ENCODE assay signal across 8 cellular contexts in the genomic region with DNA sequence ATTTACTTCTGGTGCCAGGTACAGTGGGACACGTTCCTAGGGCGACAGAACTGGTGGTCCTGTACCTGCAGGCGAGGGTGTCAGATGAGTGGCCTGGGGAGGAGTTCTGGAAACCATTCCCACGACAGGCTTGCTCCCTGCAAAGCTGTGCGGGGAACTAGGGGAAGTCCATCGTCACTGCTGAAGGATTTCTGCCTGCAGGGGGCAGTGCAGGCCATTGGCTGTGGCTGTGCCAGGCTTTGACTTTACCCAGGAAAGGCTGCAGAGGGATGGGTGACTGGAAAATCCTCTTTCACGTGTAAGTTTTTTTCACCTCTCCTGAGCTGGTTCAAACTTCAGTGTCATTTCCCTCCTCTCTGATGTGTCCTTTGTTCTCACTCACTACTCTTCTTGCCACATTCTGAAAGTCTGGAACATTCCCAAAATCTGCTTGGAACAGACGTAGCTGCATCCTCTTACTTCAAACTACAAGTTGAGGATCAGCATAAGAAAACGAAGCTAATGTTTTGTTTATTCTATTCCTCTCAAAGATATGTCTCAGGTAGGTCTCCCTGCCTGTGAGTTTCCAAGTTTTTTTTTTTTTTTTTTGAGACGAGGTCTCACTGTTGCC.
DNase-seq lines count a peak whose midpoint lies in the region; ATAC-seq and TF ChIP-seq lines count a peak whose summit lies in the region.

No MANE protein-coding gene starts in this region.

- no peaks in the 10 kb centered on the region for H3K9me3 Mint-ChIP-seq in naive thymus-derived CD8-positive, alpha-beta T cell

- no peak overlapping the region for H3K4me3 Mint-ChIP-seq in naive thymus-derived CD8-positive, alpha-beta T cell

- H3K36me3 Mint-ChIP-seq in naive thymus-derived CD8-positive, alpha-beta T cell: no peaks in the 10 kb centered on the region

- intact Hi-C loops in esophagus muscularis mucosa (cut with DNase I): loop anchor here (5.0 kb wide), 1 partner anchor 258 kb away; no protein-coding TSS in a partner anchor

- H3K27me3 ChIP-seq in esophagus muscularis mucosa (peaks cover 0 to 11% (median 0%) of the 10 kb centered on the region in 4 donors), suprapubic skin (no peaks in the 10 kb centered on the region)

- TF ChIP-seq CTCF in AG09309 (IDR thresholded peaks at IDR 0.05; ENCODE audit: control insufficient read depth, insufficient read depth, low read depth, low read length, missing control alignments): peak; percentile 84
- peak; percentile 38 to 89 (median 73) for TF ChIP-seq CTCF in esophagus muscularis mucosa (IDR thresholded peaks at IDR 0.05)
- TF ChIP-seq CTCF in suprapubic skin (IDR thresholded peaks at IDR 0.05): peak; percentile 25 to 83

- H3K9me3 ChIP-seq in esophagus muscularis mucosa: no peaks in the 10 kb centered on the region
- H3K9me3 ChIP-seq in suprapubic skin: no peaks in the 10 kb centered on the region

- 34% methylated on average over 10 of the region's 10 CpGs for WGBS in esophagus muscularis mucosa
- WGBS in suprapubic skin: 18% methylated on average over 10 of the region's 10 CpGs

- ATAC-seq in GM18505 (IDR thresholded peaks at IDR 0.05; ENCODE audit: unreplicated experiment) (peak; percentile 73), HG03108 (IDR thresholded peaks at IDR 0.05; ENCODE audit: unreplicated experiment) (peak; percentile 74)
- no peak for ATAC-seq in naive thymus-derived CD8-positive, alpha-beta T cell

- H3K4me1 Mint-ChIP-seq in naive thymus-derived CD8-positive, alpha-beta T cell: peaks cover 3 to 17% (median 5%) of the 10 kb centered on the region in 4 donors

- DNase-seq in AG09309 (ENCODE audit: low read depth): no peak
- peak; percentile 0 for DNase-seq in NCI-H524 treated with DMSO at 0.1 percent for 48 hours (lab: John Stamatoyannopoulos, UW)
- DNase-seq in activated CD8-positive, alpha-beta memory T cell treated with anti-CD3 and anti-CD28 coated beads for 24 hours: peak; percentile 75
- no peak for DNase-seq in esophagus muscularis mucosa (ENCODE audit: extremely low spot score)
- DNase-seq in naive thymus-derived CD8-positive, alpha-beta T cell: peak in 8 of 10 donors; percentile 8 to 64 (median 18)
- DNase-seq in suprapubic skin (ENCODE audit: low spot score in 2 of 2): peak; percentile 77 to 85

- TF ChIP-seq POLR2A in GM18505 (IDR thresholded peaks at IDR 0.05; ENCODE audit: borderline replicate concordance, extremely low read depth, insufficient read depth, insufficient read length) (no peak), esophagus muscularis mucosa (IDR thresholded peaks at IDR 0.05; ENCODE audit: low read depth) (no peak), suprapubic skin (IDR thresholded peaks at IDR 0.05) (no peak)

- POLR2A ChIA-PET in naive thymus-derived CD8-positive, alpha-beta T cell (lab: Charles Lee): no interaction called here

- no peak for TF ChIP-seq EP300 in esophagus muscularis mucosa (IDR thresholded peaks at IDR 0.05)
- TF ChIP-seq EP300 in suprapubic skin (IDR thresholded peaks at IDR 0.05): no peak

- H3K4me1 ChIP-seq in esophagus muscularis mucosa (peaks cover 3 to 13% (median 7%) of the 10 kb centered on the region in 4 donors), suprapubic skin (peaks cover 17% of the 10 kb centered on the region)

- H3K36me3 ChIP-seq in esophagus muscularis mucosa (no peaks in the 10 kb centered on the region), suprapubic skin (no peaks in the 10 kb centered on the region)

- peak overlapping the region in 2 of 10 donors; percentile 6 to 20 for H3K27ac Mint-ChIP-seq in naive thymus-derived CD8-positive, alpha-beta T cell

- H3K27ac ChIP-seq in esophagus muscularis mucosa (replicated peaks in 1 of 4) (no peak overlapping the region), suprapubic skin (no peak overlapping the region)

- H3K4me3 ChIP-seq in AG09309 (ENCODE audit: control insufficient read depth, low read depth, low read length): no peak overlapping the region
- no peak overlapping the region for H3K4me3 ChIP-seq in esophagus muscularis mucosa
- no peak overlapping the region for H3K4me3 ChIP-seq in suprapubic skin

- H3K27me3 Mint-ChIP-seq in naive thymus-derived CD8-positive, alpha-beta T cell: peaks cover 16 to 46% (median 26%) of the 10 kb centered on the region in 5 donors

Comparison
In these comparisons a context has a peak if more than half of its experiments do, and no peak if none do; other contexts are left out.
1. DNase-seq: peak in NCI-H524 treated with DMSO at 0.1 percent for 48 hours (single experiment), activated CD8-positive, alpha-beta memory T cell treated with anti-CD3 and anti-CD28 coated beads for 24 hours (single experiment), naive thymus-derived CD8-positive, alpha-beta T cell (8 of 10) and suprapubic skin (2 of 2); none in AG09309 (single experiment) and esophagus muscularis mucosa (single experiment).
2. ATAC-seq: peak in GM18505 (single experiment) and HG03108 (single experiment); none in naive thymus-derived CD8-positive, alpha-beta T cell (0 of 2).
3. Peak in every context shown above with its lines, with median percentiles within 50 percentile points of each other: CTCF ChIP-seq.